17 cellular contexts compared by ENCODE assay signal in genomic region chr12:129615001-129615400, GRCh38.
DNase-seq lines count a peak whose midpoint lies in the region; ATAC-seq and TF ChIP-seq lines count a peak whose summit lies in the region.
"Had no signal": no experiment of that assay in that cellular context is flagged by ENCODE, and none has a peak within 500 bp of the region (broad histone marks: within the 10 kb centered on the region; RNA-seq: fewer than 3 reads in every experiment).

No MANE protein-coding gene starts in this region.

- no peak overlapping the region for H2AK5ac ChIP-seq in mesenchymal stem cell (ENCODE audit: low read length, severe bottlenecking)

- H3K4me2 ChIP-seq in mesenchymal stem cell (ENCODE audit: low read length, poor library complexity, severe bottlenecking), result no peak overlapping the region
- H3K4me2 ChIP-seq: PC-9 had no signal

- ATAC-seq in HG03039 (IDR thresholded peaks at IDR 0.05; ENCODE audit: unreplicated experiment) (no peak), GM21737 (IDR thresholded peaks at IDR 0.05; ENCODE audit: unreplicated experiment) (no peak)
- ATAC-seq: CD8-positive, alpha-beta T cell; K562 had no signal

- 90% methylated on average over 2 of the region's 5 CpGs for WGBS in mesenchymal stem cell

- H3K9me3 ChIP-seq in mesenchymal stem cell (ENCODE audit: control insufficient read depth, low read length), result peaks cover 10% of the 10 kb centered on the region

- no peak overlapping the region for H2BK12ac ChIP-seq in mesenchymal stem cell (ENCODE audit: low read length in 2 of 2)

- no peak overlapping the region for H3K14ac ChIP-seq in mesenchymal stem cell (ENCODE audit: low read length in 2 of 2)

- H3K18ac ChIP-seq in mesenchymal stem cell (ENCODE audit: low read depth in 1 of 2, low read length in 2 of 2), result no peak overlapping the region

- no peaks in the 10 kb centered on the region for H3K4me1 ChIP-seq in mesenchymal stem cell (ENCODE audit: control insufficient read depth, insufficient read depth, low read depth, low read length)

- H3K4ac ChIP-seq in mesenchymal stem cell (ENCODE audit: low read depth in 1 of 2, low read length in 2 of 2), result no peak overlapping the region

- H3K27ac ChIP-seq in brain microvascular endothelial cell (peak overlapping the region; percentile 93), mesenchymal stem cell (ENCODE audit: low read length, poor library complexity, severe bottlenecking) (peak overlapping the region; percentile 75)
- H3K27ac ChIP-seq: HL-60, PC-9 had no signal

- no peak overlapping the region for H4K8ac ChIP-seq in mesenchymal stem cell (ENCODE audit: low read length)

- H2BK5ac ChIP-seq in mesenchymal stem cell (ENCODE audit: low read depth, low read length, poor library complexity, severe bottlenecking), result no peak overlapping the region

- in situ Hi-C loops in brain microvascular endothelial cell (cut with HindIII; ENCODE audit: low pct_ligation_motif_present, low sequenced_read_pairs), result no loop called here
- in situ Hi-C loops in KBM-7 (cut with MboI; ENCODE audit: low pct_unique_long_range_greater_than_20kb, low sequenced_read_pairs), result no loop called here

- no peak overlapping the region for H4K91ac ChIP-seq in mesenchymal stem cell (ENCODE audit: low read length)

- H3K79me1 ChIP-seq in mesenchymal stem cell (replicated peaks; ENCODE audit: low read length, poor library complexity, severe bottlenecking), result no peaks in the 10 kb centered on the region

- no peaks in the 10 kb centered on the region for H3K36me3 ChIP-seq in brain microvascular endothelial cell (replicated peaks)
- no peaks in the 10 kb centered on the region for H3K36me3 ChIP-seq in mesenchymal stem cell (ENCODE audit: control insufficient read depth in 1 of 2, insufficient read depth in 2 of 2, low read depth in 1 of 2, low read length in 2 of 2)

- DNase-seq in RPMI7951 (ENCODE audit: low read depth) (peak; percentile 70), brain microvascular endothelial cell (peak; percentile 67), mesenchymal stem cell (no peak), KBM-7 (no peak), cerebellar cortex (ENCODE audit: low spot score) (no peak)
- DNase-seq: CD8-positive, alpha-beta T cell; GOT3; NCI-H1417 treated with DMSO at 0.1 percent for 48 hours; NCI-H2029; NCI-H2171 treated with DMSO at 0.1 percent for 48 hours; NCI-H774; PC-9; SHP77 had no signal

- H3K23ac ChIP-seq in mesenchymal stem cell (ENCODE audit: low read length in 2 of 2), result no peak overlapping the region

- H3K4me3 ChIP-seq in brain microvascular endothelial cell (ENCODE audit: low read depth, low read length), result peak overlapping the region; percentile 3
- H3K4me3 ChIP-seq in mesenchymal stem cell (ENCODE audit: insufficient read depth in 1 of 2, low read depth in 1 of 2, low read length in 2 of 2), result no peak overlapping the region
- H3K4me3 ChIP-seq: K562, PC-9 had no signal

- H2AFZ ChIP-seq in mesenchymal stem cell (ENCODE audit: low read depth, low read length), result no peak overlapping the region
- H2AFZ ChIP-seq: PC-9 had no signal

- no peaks in the 10 kb centered on the region for H3K27me3 ChIP-seq in brain microvascular endothelial cell (replicated peaks)
- no peaks in the 10 kb centered on the region for H3K27me3 ChIP-seq in mesenchymal stem cell (ENCODE audit: control insufficient read depth in 1 of 2, insufficient read depth in 1 of 2, low read length in 2 of 2)

- TF ChIP-seq CTCF in brain microvascular endothelial cell (IDR thresholded peaks at IDR 0.05; ENCODE audit: low read depth, low read length, missing control alignments), result peak; percentile 2

- no peak overlapping the region for H2BK15ac ChIP-seq in mesenchymal stem cell (ENCODE audit: low read depth, poor library complexity, severe bottlenecking)

- H2BK120ac ChIP-seq in mesenchymal stem cell (ENCODE audit: low read depth, low read length), result no peak overlapping the region

- H3K9ac ChIP-seq in mesenchymal stem cell (ENCODE audit: low read length), result no peak overlapping the region

Comparison
In these comparisons a context has a peak if more than half of its experiments do, and no peak if none do; other contexts are left out.
1. DNase-seq: peak in RPMI7951 (single experiment) and brain microvascular endothelial cell (single experiment); none in mesenchymal stem cell (single experiment), KBM-7 (single experiment) and cerebellar cortex (single experiment).